8 cellular contexts compared by ENCODE assay signal in the genomic region with DNA sequence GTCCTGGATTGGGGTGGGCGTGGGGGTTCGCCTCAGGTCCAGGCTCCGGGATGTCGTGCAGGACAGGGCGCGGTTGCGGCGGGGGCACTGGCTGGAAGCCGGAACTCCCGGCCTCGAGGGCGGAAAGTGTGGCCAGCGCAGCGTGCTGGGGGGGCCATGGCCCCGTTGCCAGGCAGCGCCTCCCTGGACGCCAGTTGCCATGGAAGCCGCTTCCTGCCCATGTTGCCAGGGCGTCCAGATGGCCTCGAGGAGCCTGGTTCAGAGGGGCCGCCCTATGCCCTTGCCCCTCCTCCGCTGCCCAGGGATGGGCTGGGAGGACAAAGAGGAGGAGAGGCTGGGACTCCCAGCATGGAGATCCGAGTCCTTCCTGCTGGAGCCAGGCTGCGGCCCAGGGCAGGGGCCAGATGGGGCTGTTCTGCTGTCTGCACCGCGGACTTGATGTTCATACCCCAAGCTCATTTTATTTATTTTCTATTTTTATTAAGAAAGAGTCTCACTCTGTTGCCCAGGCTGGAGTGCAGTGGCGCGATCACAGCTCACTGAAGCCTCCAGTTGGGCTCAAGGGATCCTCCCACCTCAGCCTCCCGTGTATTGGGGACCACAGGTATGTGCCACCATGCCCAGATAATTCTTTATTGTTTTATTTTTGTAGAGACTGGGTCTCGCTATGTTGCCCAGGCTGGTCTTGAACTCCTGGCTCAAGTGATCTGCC. TPM values are rescaled to one million over a fixed set of nuclear protein-coding genes. Genes with fewer than 3 reads are reported as not detected.
DNase-seq lines count a peak whose midpoint lies in the region; ATAC-seq and TF ChIP-seq lines count a peak whose summit lies in the region.

No MANE protein-coding gene starts in this region.

- peak overlapping the region in 7 of 10 donors; percentile 20 to 31 (median 29) for H3K4me3 ChIP-seq in heart right ventricle
- peak overlapping the region in 1 of 2 donors; percentile 32 for H3K4me3 ChIP-seq in gastroesophageal sphincter
- H3K4me3 ChIP-seq in upper lobe of right lung: peak overlapping the region; percentile 16

- no peak for TF ChIP-seq POLR2A in gastroesophageal sphincter (IDR thresholded peaks at IDR 0.05)

- no peak for TF ChIP-seq CTCF in heart right ventricle (IDR thresholded peaks at IDR 0.05)
- TF ChIP-seq CTCF in gastroesophageal sphincter (IDR thresholded peaks at IDR 0.05): no peak
- no peak for TF ChIP-seq CTCF in upper lobe of right lung (IDR thresholded peaks at IDR 0.05)

- H3K27ac ChIP-seq in heart right ventricle: no peak overlapping the region
- H3K27ac ChIP-seq in gastroesophageal sphincter: no peak overlapping the region
- H3K27ac ChIP-seq in upper lobe of right lung: no peak overlapping the region

- ATAC-seq in heart right ventricle (peak; percentile 37 to 81 (median 72)), gastroesophageal sphincter (peak; percentile 52), upper lobe of right lung (peak; percentile 51), GM19397 (IDR thresholded peaks at IDR 0.05; ENCODE audit: unreplicated experiment) (no peak), HG02763 (IDR thresholded peaks at IDR 0.05; ENCODE audit: unreplicated experiment) (no peak)

- no peaks in the 10 kb centered on the region for H3K9me3 ChIP-seq in heart right ventricle
- no peaks in the 10 kb centered on the region for H3K9me3 ChIP-seq in gastroesophageal sphincter
- H3K9me3 ChIP-seq in upper lobe of right lung: no peaks in the 10 kb centered on the region

- peak; percentile 64 to 73 for DNase-seq in heart right ventricle
- DNase-seq in cardiac septum (ENCODE audit: low spot score): no peak
- DNase-seq in SK-N-DZ (ENCODE audit: low spot score): peak; percentile 85
- no peak for DNase-seq in upper lobe of right lung
- no peak for DNase-seq in effector CD8-positive, alpha-beta T cell (lab: John Stamatoyannopoulos, UW)

- peaks cover 0 to 7% (median 0%) of the 10 kb centered on the region in 7 donors for H3K27me3 ChIP-seq in heart right ventricle
- H3K27me3 ChIP-seq in gastroesophageal sphincter: peaks cover 40% of the 10 kb centered on the region
- H3K27me3 ChIP-seq in upper lobe of right lung: no peaks in the 10 kb centered on the region

- no peak for TF ChIP-seq EP300 in gastroesophageal sphincter (IDR thresholded peaks at IDR 0.05)

- intact Hi-C loops in heart right ventricle (cut with DNase I) (loop anchor here in 7 of 10 donors (2.0 to 10.0 kb wide), 4 partner anchors 49 to 132 kb away; partner anchors contain the start of gene RTN4R (in 4 of the 7)), cardiac septum (cut with DNase I) (no loop called here), upper lobe of right lung (cut with DNase I) (loop anchor here (5.0 kb wide), 1 partner anchor 132 kb away; no protein-coding TSS in a partner anchor)

- no peaks in the 10 kb centered on the region for H3K36me3 ChIP-seq in heart right ventricle
- H3K36me3 ChIP-seq in gastroesophageal sphincter: no peaks in the 10 kb centered on the region
- no peaks in the 10 kb centered on the region for H3K36me3 ChIP-seq in upper lobe of right lung

- H3K4me1 ChIP-seq in heart right ventricle (peaks cover 0 to 7% (median 4%) of the 10 kb centered on the region in 9 donors), gastroesophageal sphincter (peaks cover 0 to 7% (median 0%) of the 10 kb centered on the region in 3 donors), upper lobe of right lung (no peaks in the 10 kb centered on the region)

- WGBS in heart right ventricle, 2 donors: 54 to 59% methylated on average over 27 to 30 of the region's 30 CpGs
- WGBS in gastroesophageal sphincter (ENCODE audit: low coverage in 1 of 2), 2 donors: 46 to 62% methylated on average over 4 to 5 of the region's 30 CpGs

RNA-seq across cellular contexts. Expression of gene CCDC188, which starts 4.6 kb away (rescaled TPM):
- 1 to 10 TPM in 1 of 10 donors, under 1 TPM in 6, not detected in 3; 0.15 to 1.1 (median 0.50) TPM for total RNA-seq in heart right ventricle
- polyA plus RNA-seq in heart right ventricle: 1 to 10 TPM in 1 of 2 donors, under 1 TPM in 1; 0.51 to 2.3 TPM
- total RNA-seq in cardiac septum: 0.67 TPM
- 4.8 and 7.7 TPM in 2 replicates for polyA plus RNA-seq in SK-N-DZ (2014; cell fraction: cytosol; rRNA removed)
- 13.0 and 26.0 TPM in 2 replicates for polyA plus RNA-seq in SK-N-DZ (2014; cell fraction: nucleus; rRNA removed)
- not detected for total RNA-seq in gastroesophageal sphincter
- 1.6 TPM for total RNA-seq in upper lobe of right lung

RNA-seq across cellular contexts. Expression of gene ZDHHC8, which starts 23.9 kb away (rescaled TPM):
- 10 to 100 TPM; 32.5 to 51.7 (median 37.5) TPM for total RNA-seq in heart right ventricle
- 10 to 100 TPM; 23.2 to 39.4 TPM for polyA plus RNA-seq in heart right ventricle
- 43.4 TPM for total RNA-seq in cardiac septum
- polyA plus RNA-seq in SK-N-DZ (2014; cell fraction: cytosol; rRNA removed): 10.4 and 14.8 TPM in 2 replicates
- polyA plus RNA-seq in SK-N-DZ (2014; cell fraction: nucleus; rRNA removed): 110 and 161 TPM in 2 replicates
- total RNA-seq in gastroesophageal sphincter: 10 to 100 TPM; 11.8 to 27.8 (median 16.4) TPM
- 88.0 TPM for total RNA-seq in upper lobe of right lung

RNA-seq across cellular contexts. Expression of gene TRMT2A, which starts 38.5 kb away (rescaled TPM):
- total RNA-seq in heart right ventricle (10 to 100 TPM; 18.4 to 29.6 (median 25.8) TPM), cardiac septum (24.0 TPM), gastroesophageal sphincter (10 to 100 TPM; 24.1 to 57.0 (median 36.3) TPM), upper lobe of right lung (53.8 TPM)
- 10 to 100 TPM; 24.6 to 58.2 TPM for polyA plus RNA-seq in heart right ventricle
- polyA plus RNA-seq in SK-N-DZ (2014; cell fraction: cytosol; rRNA removed): 46.2 and 86.0 TPM in 2 replicates
- polyA plus RNA-seq in SK-N-DZ (2014; cell fraction: nucleus; rRNA removed): 526 and 564 TPM in 2 replicates

RNA-seq across cellular contexts. Expression of gene RANBP1, which starts 39.6 kb away (rescaled TPM):
- 10 to 100 TPM; 31.8 to 55.8 (median 38.1) TPM for total RNA-seq in heart right ventricle
- polyA plus RNA-seq in heart right ventricle: 10 to 100 TPM; 39.4 to 71.7 TPM
- total RNA-seq in cardiac septum: 45.9 TPM
- 1,231 and 1,346 TPM in 2 replicates for polyA plus RNA-seq in SK-N-DZ (2014; cell fraction: cytosol; rRNA removed)
- 922 and 1,167 TPM in 2 replicates for polyA plus RNA-seq in SK-N-DZ (2014; cell fraction: nucleus; rRNA removed)
- total RNA-seq in gastroesophageal sphincter: 100 to 1,000 TPM; 115 to 162 (median 158) TPM
- 53.0 TPM for total RNA-seq in upper lobe of right lung

Comparison
In these comparisons a context has a peak if more than half of its experiments do, and no peak if none do; other contexts are left out.
1. DNase-seq: peak in heart right ventricle (2 of 2) and SK-N-DZ (single experiment); none in cardiac septum (single experiment), upper lobe of right lung (single experiment) and effector CD8-positive, alpha-beta T cell (single experiment).
2. ATAC-seq: peak in heart right ventricle (8 of 8), gastroesophageal sphincter (single experiment) and upper lobe of right lung (single experiment); none in GM19397 (single experiment) and HG02763 (single experiment).